In genomic region chr4:48640699-48641098, GRCh38 we compare ENCODE assay signal across 21 cellular contexts.
DNase-seq lines count a peak whose midpoint lies in the region; ATAC-seq, FAIRE-seq and TF ChIP-seq lines count a peak whose summit lies in the region.
"Had no signal": no experiment of that assay in that cellular context is flagged by ENCODE, and none has a peak within 500 bp of the region (broad histone marks: within the 10 kb centered on the region; RNA-seq: fewer than 3 reads in every experiment).

No MANE protein-coding gene starts in this region.

- peaks cover 9 to 48% (median 36%) of the 10 kb centered on the region in 12 donors for H3K4me1 ChIP-seq in heart left ventricle
- H3K4me1 ChIP-seq: BLaER1 had no signal

- H3K9me3 ChIP-seq in heart left ventricle = peaks cover 0 to 7% (median 0%) of the 10 kb centered on the region in 12 donors
- H3K9me3 ChIP-seq: BLaER1 had no signal

- DNase-seq in heart left ventricle (no peak), Right ventricle myocardium inferior (ENCODE audit: missing footprints) (no peak), substantia nigra (lab: John Stamatoyannopoulos, UW) (no peak), putamen (ENCODE audit: low spot score) (no peak), GM19239 (ENCODE audit: insufficient read length, low spot score) (no peak)
- DNase-seq: 8988T; CD8-positive, alpha-beta memory T cell; DMS79; GM23248; NCI-H1105 treated with DMSO at 0.1 percent for 48 hours; NCI-H1694 treated with DMSO at 0.1 percent for 48 hours; NCI-H2107; NCI-H2227 treated with DMSO at 0.1 percent for 48 hours; NCI-H526 treated with DMSO at 0.1 percent for 48 hours; NK-92 treated with Interleukin-12 subunit alpha and Interleukin-12 subunit beta, amount 100 ng/mL, for 24 hours; RPMI8226 had no signal

- intact Hi-C loops in heart left ventricle (cut with DNase I) (loop anchor here in 1 of 10 donors (5.0 kb wide), 1 partner anchor 48 kb away; no protein-coding TSS in a partner anchor), Right ventricle myocardium inferior (cut with DNase I) (no loop called here)

- no peak for TF ChIP-seq POLR2A in heart left ventricle (IDR thresholded peaks at IDR 0.05)

- peak overlapping the region in 10 of 12 donors; percentile 6 to 60 (median 34) for H3K27ac ChIP-seq in heart left ventricle
- peak overlapping the region; percentile 67 for H3K27ac ChIP-seq in cingulate gyrus (ENCODE audit: low read depth, low read length)
- H3K27ac ChIP-seq in layer of hippocampus (ENCODE audit: low read depth, low read length) = peak overlapping the region; percentile 14
- H3K27ac ChIP-seq in substantia nigra (ENCODE audit: low read depth, low read length, poor library complexity, severe bottlenecking) = peak overlapping the region; percentile 69
- H3K27ac ChIP-seq: BLaER1, GM23248 had no signal

- WGBS in heart left ventricle, 4 donors = 46 to 57% (median 48%) methylated on average over 2 of the region's 2 CpGs

- H3K4me3 ChIP-seq in heart left ventricle = no peak overlapping the region
- H3K4me3 ChIP-seq: BLaER1, GM23248 had no signal

- peak in 2 of 4 donors; percentile 20 to 53 for ATAC-seq in heart left ventricle
- ATAC-seq in Right ventricle myocardium inferior = no peak
- ATAC-seq in HG02610 (IDR thresholded peaks at IDR 0.05; ENCODE audit: unreplicated experiment) = no peak
- ATAC-seq: HCT116 had no signal

- H3K27me3 ChIP-seq in heart left ventricle (no peaks in the 10 kb centered on the region), layer of hippocampus (ENCODE audit: control insufficient read depth, insufficient read depth, low read length) (no peaks in the 10 kb centered on the region)
- H3K27me3 ChIP-seq: BLaER1 had no signal

- TF ChIP-seq CTCF in heart left ventricle (IDR thresholded peaks at IDR 0.05) = no peak

- H3K36me3 ChIP-seq in heart left ventricle = no peaks in the 10 kb centered on the region
- H3K36me3 ChIP-seq: BLaER1 had no signal

- FAIRE-seq in GM19239 (lab: Jason Lieb, UNC) = no peak

Comparison
In these comparisons a context has a peak if more than half of its experiments do, and no peak if none do; other contexts are left out.
1. H3K27ac ChIP-seq: peak in every context shown above with its lines; median percentile 69 in substantia nigra; 67 in cingulate gyrus; 34 in heart left ventricle; 14 in layer of hippocampus.